In the genomic region with DNA sequence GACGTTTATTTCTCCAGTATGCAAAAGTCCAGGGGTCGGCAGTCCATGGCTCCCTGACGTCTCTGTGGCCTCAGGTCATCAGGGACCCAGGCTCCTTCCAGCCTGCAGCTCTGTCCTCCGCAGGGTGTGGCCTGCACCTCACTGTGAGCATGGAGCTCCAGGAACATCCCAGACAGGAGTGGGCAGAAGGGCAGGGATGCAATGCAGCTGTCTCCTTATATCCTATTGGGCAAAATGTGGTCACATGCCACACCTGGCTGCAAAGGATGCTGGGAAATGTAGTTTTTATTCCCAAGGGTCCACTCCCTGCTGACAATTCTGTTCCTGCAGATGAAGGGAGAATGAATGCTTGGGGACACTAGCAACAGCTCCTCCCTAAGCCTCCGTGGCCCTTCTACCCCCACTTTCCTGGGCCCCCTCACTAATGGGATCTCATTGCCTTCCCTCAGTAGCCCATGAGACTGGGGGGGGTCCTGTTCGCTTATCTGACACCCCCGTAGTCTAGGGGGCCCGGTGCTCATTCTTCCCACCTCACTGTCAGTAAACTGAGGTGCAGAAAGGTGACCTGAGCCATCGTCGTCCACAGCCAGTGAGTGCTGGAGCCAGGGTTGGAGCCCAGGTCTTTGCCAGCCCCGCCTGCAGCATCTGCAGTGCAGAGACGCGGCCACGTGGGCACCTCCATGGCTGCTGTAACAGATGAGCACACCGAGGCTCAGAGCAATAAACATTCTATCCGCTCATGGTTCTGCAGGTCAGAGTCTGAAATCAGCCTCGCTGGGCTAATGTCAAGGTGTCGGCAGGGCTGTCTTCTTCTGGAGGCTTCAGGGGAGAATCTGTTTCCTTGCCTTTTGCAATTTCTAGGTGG, we compare ENCODE assay signal across 8 cellular contexts. TPM values are rescaled to one million over a fixed set of nuclear protein-coding genes. Genes with fewer than 3 reads are reported as not detected.
DNase-seq lines count a peak whose midpoint lies in the region; FAIRE-seq and TF ChIP-seq lines count a peak whose summit lies in the region.

No MANE protein-coding gene starts in this region.

- TF ChIP-seq CTCF in A673 (conservative IDR thresholded peaks at IDR 0.05; ENCODE audit: low read depth, low read length), result no peak
- no peak for TF ChIP-seq CTCF in spleen (IDR thresholded peaks at IDR 0.05 in 8 of 11, conservative IDR thresholded peaks at IDR 0.05 in 3 of 11)

- no peaks in the 10 kb centered on the region for H3K79me1 ChIP-seq in trophoblast cell (ENCODE audit: low read length)

- H3K36me3 ChIP-seq in A673 (ENCODE audit: insufficient read depth, low read length, poor library complexity, severe bottlenecking) (no peaks in the 10 kb centered on the region), trophoblast cell (ENCODE audit: control insufficient read depth in 1 of 2, insufficient read depth in 2 of 2, low read length in 2 of 2) (no peaks in the 10 kb centered on the region), spleen (no peaks in the 10 kb centered on the region)

- H2BK5ac ChIP-seq in trophoblast cell (ENCODE audit: low read depth, low read length, poor library complexity), result no peak overlapping the region

- H2BK12ac ChIP-seq in trophoblast cell (ENCODE audit: low read length), result no peak overlapping the region

- in situ Hi-C loops in T47D (cut with HindIII; ENCODE audit: low pct_unique_long_range_greater_than_20kb, low sequenced_read_pairs), result no loop called here

- peak; percentile 50 for FAIRE-seq in GM12891 (lab: Jason Lieb, UNC)

- H3K14ac ChIP-seq in trophoblast cell (ENCODE audit: low read length), result no peak overlapping the region

- H3K9me3 ChIP-seq in A673 (ENCODE audit: low read depth, low read length, poor library complexity, severe bottlenecking) (no peaks in the 10 kb centered on the region), trophoblast cell (ENCODE audit: insufficient read depth, low read depth, low read length) (no peaks in the 10 kb centered on the region), spleen (no peaks in the 10 kb centered on the region)

- intact Hi-C loops in A673 (cut with micrococcal nuclease; ENCODE audit: unreplicated experiment) (loop anchor here (10.0 kb wide), 1 partner anchor 169 kb away; a partner anchor contains a TSS), spleen (cut with DNase I; ENCODE audit: low total_unique reads) (loop anchor here (5.0 to 10.0 kb wide), 2 partner anchors 199 to 351 kb away; no protein-coding TSS in a partner anchor)

- H3K4me3 ChIP-seq in A673 (ENCODE audit: low read depth, low read length, poor library complexity, severe bottlenecking) (no peak overlapping the region), trophoblast cell (ENCODE audit: low read depth, low read length) (no peak overlapping the region), spleen (no peak overlapping the region)

- H4K8ac ChIP-seq in trophoblast cell (ENCODE audit: low read depth, low read length), result no peak overlapping the region

- no peaks in the 10 kb centered on the region for H3K4me1 ChIP-seq in A673 (ENCODE audit: insufficient read depth, low read length, poor library complexity, severe bottlenecking)
- H3K4me1 ChIP-seq in trophoblast cell (ENCODE audit: control insufficient read depth in 1 of 2, insufficient read depth in 2 of 2, low read length in 2 of 2), result peaks cover 3% of the 10 kb centered on the region in 2 experiments
- peaks cover 3 to 22% (median 15%) of the 10 kb centered on the region in 6 donors for H3K4me1 ChIP-seq in spleen

- peak; percentile 78 for DNase-seq in A673 (ENCODE audit: low spot score)
- peak; percentile 41 for DNase-seq in GM12891 (ENCODE audit: insufficient read length, low spot score)
- DNase-seq in NCI-H345 (lab: John Stamatoyannopoulos, UW), result peak; percentile 31
- peak; percentile 76 for DNase-seq in T47D (ENCODE audit: low read depth in 1 of 2, low spot score in 1 of 2)
- peak; percentile 74 to 89 for DNase-seq in trophoblast cell
- DNase-seq in HCEC 1CT, result no peak
- DNase-seq in spleen, result no peak
- DNase-seq in hippocampal formation (lab: John Stamatoyannopoulos, UW), result no peak

- H4K91ac ChIP-seq in trophoblast cell (ENCODE audit: low read depth, low read length), result no peak overlapping the region

- WGBS in trophoblast cell (ENCODE audit: extremely low coverage, insufficient coverage, insufficient read length), result no CpG with 5 or more reads among the region's 18 CpGs
- 72 to 87% (median 75%) methylated on average over 14 to 18 of the region's 18 CpGs for WGBS in spleen, 5 donors

- no peak overlapping the region for H3K9ac ChIP-seq in trophoblast cell (ENCODE audit: low read length)

- CTCF ChIA-PET in A673 (lab: Charles Lee), result interaction anchor here (0.5 kb wide), 1 partner anchor 1075 kb away, joined by 4 read pairs; no protein-coding TSS in a partner anchor

- POLR2A ChIA-PET in A673 (lab: Charles Lee; ENCODE audit: low non-redundant PET), result interaction anchor here (0.9 kb wide), 1 partner anchor 173 kb away, joined by 3 read pairs; no protein-coding TSS in a partner anchor

- no peak overlapping the region for H3K4me2 ChIP-seq in trophoblast cell (ENCODE audit: low read length)

- no peak overlapping the region for H2AK5ac ChIP-seq in trophoblast cell (ENCODE audit: low read length)

- H2AFZ ChIP-seq in trophoblast cell (ENCODE audit: insufficient read depth, low read length, poor library complexity), result no peak overlapping the region

- H3K27me3 ChIP-seq in A673 (replicated peaks; ENCODE audit: insufficient read depth, low read depth, low read length, poor library complexity), result no peaks in the 10 kb centered on the region
- H3K27me3 ChIP-seq in trophoblast cell (ENCODE audit: insufficient read depth, low read length), result no peaks in the 10 kb centered on the region
- peaks cover 0 to 9% (median 0%) of the 10 kb centered on the region in 7 donors for H3K27me3 ChIP-seq in spleen (replicated peaks in 1 of 7)

- no peak overlapping the region for H3K27ac ChIP-seq in A673 (ENCODE audit: low read depth, low read length, poor library complexity, severe bottlenecking)
- no peak overlapping the region for H3K27ac ChIP-seq in trophoblast cell (ENCODE audit: low read depth, low read length)
- no peak overlapping the region for H3K27ac ChIP-seq in spleen

- no peak overlapping the region for H3K18ac ChIP-seq in trophoblast cell (ENCODE audit: low read length)

- no peak overlapping the region for H4K12ac ChIP-seq in trophoblast cell (ENCODE audit: low read depth, low read length)

- TF ChIP-seq POLR2A in GM12891 (IDR thresholded peaks at IDR 0.05; ENCODE audit: low read depth, low read length) (no peak), spleen (IDR thresholded peaks at IDR 0.05) (no peak)

- no peak overlapping the region for H2BK120ac ChIP-seq in trophoblast cell (ENCODE audit: insufficient read depth, low read length, poor library complexity)

- no peaks in the 10 kb centered on the region for H3K79me2 ChIP-seq in trophoblast cell (ENCODE audit: control insufficient read depth, insufficient read depth, low read length, poor library complexity)

- no peak overlapping the region for H3K23ac ChIP-seq in trophoblast cell (ENCODE audit: low read length)

- BruUV-seq in A673 (replicated peaks; lab: Mats Ljungman, UMichigan), result no TSS peak

- H3K4ac ChIP-seq in trophoblast cell (ENCODE audit: low read depth, low read length), result no peak overlapping the region

TF ChIP-seq in GM12891, 5 proteins besides CTCF, POLR2A, EP300 and RAD21:
- TF ChIP-seq POLR2AphosphoS5 (IDR thresholded peaks at IDR 0.05; ENCODE audit: low read depth, low read length) (no peak), PAX5 (IDR thresholded peaks at IDR 0.05; ENCODE audit: insufficient read depth, low read length, severe bottlenecking) (no peak), SPI1 (IDR thresholded peaks at IDR 0.05; ENCODE audit: low read depth, low read length) (no peak), POU2F2 (IDR thresholded peaks at IDR 0.05; ENCODE audit: low read depth, low read length) (no peak), TAF1 (IDR thresholded peaks at IDR 0.05; ENCODE audit: low read depth, low read length) (no peak)

RNA-seq across cellular contexts. Expression of a gene that starts 5.9 kb away (rescaled TPM):
- 70.1 and 78.2 TPM in 2 replicates for total RNA-seq in A673 (2021)
- polyA plus RNA-seq in GM12891 (2012; ENCODE audit: low read depth, missing spikeins), result 24.4 TPM
- 21.7 and 22.8 TPM in 2 replicates for polyA plus RNA-seq in trophoblast cell (2013)
- 10 to 100 TPM; 21.3 to 42.7 (median 32.7) TPM for total RNA-seq in spleen
- polyA plus RNA-seq in spleen, result 10 to 100 TPM; 17.6 to 29.6 (median 23.8) TPM

RNA-seq across cellular contexts. Expression of a gene that starts 30.6 kb away (rescaled TPM):
- 15.2 and 15.4 TPM in 2 replicates for total RNA-seq in A673 (2021)
- 5.1 TPM for polyA plus RNA-seq in GM12891 (2012; ENCODE audit: low read depth, missing spikeins)
- 10.9 and 11.0 TPM in 2 replicates for polyA plus RNA-seq in trophoblast cell (2013)
- 10 to 100 TPM; 22.6 to 32.2 (median 27.1) TPM for total RNA-seq in spleen
- 10 to 100 TPM in 2 of 3 donors, 1 to 10 TPM in 1; 9.9 to 15.6 (median 10.8) TPM for polyA plus RNA-seq in spleen

Comparison
In these comparisons a context has a peak if more than half of its experiments do, and no peak if none do; other contexts are left out.
1. DNase-seq: peak in A673 (single experiment), GM12891 (single experiment), NCI-H345 (single experiment), T47D (2 of 2) and trophoblast cell (2 of 2); none in HCEC 1CT (single experiment), spleen (single experiment) and hippocampal formation (0 of 2).